14 cellular contexts compared by ENCODE assay signal in genomic region chr4:85393201-85393600, GRCh38.
DNase-seq lines count a peak whose midpoint lies in the region; ATAC-seq lines count a peak whose summit lies in the region.
"Had no signal": no experiment of that assay in that cellular context is flagged by ENCODE, and none has a peak within 500 bp of the region (broad histone marks: within the 10 kb centered on the region; RNA-seq: fewer than 3 reads in every experiment).

No MANE protein-coding gene starts in this region.

- H3K4me3 ChIP-seq in Karpas-422 (ENCODE audit: low read length) (no peak overlapping the region), MG63 (no peak overlapping the region)

- H3K4me1 ChIP-seq in Karpas-422 (ENCODE audit: low read length), result peaks cover 26% of the 10 kb centered on the region

- no peaks in the 10 kb centered on the region for H3K79me2 ChIP-seq in Karpas-422 (ENCODE audit: low read length)

- H3K4me2 ChIP-seq in Karpas-422 (ENCODE audit: low read depth, low read length, poor library complexity, severe bottlenecking), result peak overlapping the region; percentile 29

- peak; percentile 42 for DNase-seq in Karpas-422
- no peak for DNase-seq in UCSD-AML1 (lab: John Stamatoyannopoulos, UW; ENCODE audit: unreplicated experiment)
- DNase-seq in MG63, result no peak
- DNase-seq in KBM-7, result no peak
- DNase-seq: activated CD8-positive, alpha-beta T cell treated with anti-CD3 and anti-CD28 coated beads, Interleukin-2, amount 10 ng/mL, durations not matched to agents 7 days and 5 days; activated gamma-delta T cell treated with Interleukin-2 at 50 U/mL for 16 hours; effector CD8-positive, alpha-beta T cell; NCI-H1417 treated with DMSO at 0.1 percent for 48 hours; NCI-H748 treated with DMSO at 0.1 percent for 48 hours had no signal

- no peak overlapping the region for H3K27ac ChIP-seq in Karpas-422 (ENCODE audit: low read length)
- H3K27ac ChIP-seq: neutrophil had no signal

- H3K36me3 ChIP-seq in Karpas-422 (ENCODE audit: insufficient read depth, low read length), result no peaks in the 10 kb centered on the region
- no peaks in the 10 kb centered on the region for H3K36me3 ChIP-seq in MG63
- H3K36me3 ChIP-seq: neutrophil had no signal

- in situ Hi-C loops in KBM-7 (cut with MboI; ENCODE audit: low pct_unique_long_range_greater_than_20kb, low sequenced_read_pairs), result no loop called here

- H3K9ac ChIP-seq in Karpas-422 (ENCODE audit: low read length), result no peak overlapping the region

- ATAC-seq in GM18520 (IDR thresholded peaks at IDR 0.05; ENCODE audit: unreplicated experiment) (peak; percentile 32), GM21526 (IDR thresholded peaks at IDR 0.05; ENCODE audit: low FRiP score, unreplicated experiment) (peak; percentile 62), HG03039 (IDR thresholded peaks at IDR 0.05; ENCODE audit: unreplicated experiment) (peak; percentile 66), esophagus mucosa (no peak)
- ATAC-seq: activated CD8-positive, alpha-beta T cell treated with anti-CD3 and anti-CD28 coated beads, Interleukin-2, amount 10 ng/mL, durations not matched to agents 7 days and 5 days had no signal

- H2AFZ ChIP-seq in Karpas-422 (ENCODE audit: low read length), result no peak overlapping the region

- no peaks in the 10 kb centered on the region for H3K9me2 ChIP-seq in Karpas-422 (replicated peaks; ENCODE audit: insufficient read depth, low read length)

- H3K27me3 ChIP-seq in Karpas-422 (ENCODE audit: low read length) (no peaks in the 10 kb centered on the region), MG63 (no peaks in the 10 kb centered on the region)

- no peaks in the 10 kb centered on the region for H4K20me1 ChIP-seq in Karpas-422 (ENCODE audit: insufficient read depth, low read depth, low read length)

- H3K9me3 ChIP-seq in Karpas-422 (ENCODE audit: low read length) (no peaks in the 10 kb centered on the region), MG63 (no peaks in the 10 kb centered on the region)
- H3K9me3 ChIP-seq: neutrophil had no signal
